Comparison of ENCODE assay signal across 10 cellular contexts in genomic region chr17:77234695-77235094, GRCh38.
DNase-seq lines count a peak whose midpoint lies in the region; ATAC-seq and TF ChIP-seq lines count a peak whose summit lies in the region.
"Had no signal": no experiment of that assay in that cellular context is flagged by ENCODE, and none has a peak within 500 bp of the region (broad histone marks: within the 10 kb centered on the region; RNA-seq: fewer than 3 reads in every experiment).

No MANE protein-coding gene starts in this region.

- no peaks in the 10 kb centered on the region for H3F3A ChIP-seq in GM23338 (replicated peaks; ENCODE audit: low read depth)

- H3K27ac ChIP-seq in GM23338 (ENCODE audit: low read depth) (no peak overlapping the region), heart right ventricle (peak overlapping the region in 9 of 10 donors; percentile 41 to 89 (median 74))

- WGBS in heart right ventricle, 2 donors = 93 to 94% methylated on average over 9 of the region's 9 CpGs

- H3K36me3 Mint-ChIP-seq in GM23338 (ENCODE audit: low read depth) = no peaks in the 10 kb centered on the region; the same call in 2 of the 3 replicates
- peaks cover 3% of the 10 kb centered on the region for H3K36me3 Mint-ChIP-seq in activated CD8-positive, alpha-beta T cell treated with anti-CD3 and anti-CD28 coated beads for 36 hours (ENCODE audit: low read depth)
- peaks cover 7 to 16% of the 10 kb centered on the region in 2 donors for H3K36me3 Mint-ChIP-seq in stimulated activated naive B cell treated with anti-CD40 and anti-IgM and Interleukin-4, amounts not matched to agents 10 μg/mL and 1 μg/mL and 100 μg/mL, for 72 hours

- H3K79me2 ChIP-seq in GM23338 (replicated peaks; ENCODE audit: insufficient read depth) = no peaks in the 10 kb centered on the region

- H3K27me3 Mint-ChIP-seq in GM23338 (ENCODE audit: insufficient read depth, low read depth, poor library complexity) = peaks cover 5% of the 10 kb centered on the region
- H3K27me3 Mint-ChIP-seq in activated CD8-positive, alpha-beta T cell treated with anti-CD3 and anti-CD28 coated beads for 36 hours = no peaks in the 10 kb centered on the region
- peaks cover 18 to 38% of the 10 kb centered on the region in 2 donors for H3K27me3 Mint-ChIP-seq in stimulated activated naive B cell treated with anti-CD40 and anti-IgM and Interleukin-4, amounts not matched to agents 10 μg/mL and 1 μg/mL and 100 μg/mL, for 72 hours

- no peaks in the 10 kb centered on the region for H4K20me1 ChIP-seq in GM23338 (replicated peaks; ENCODE audit: insufficient read depth)

- peak; percentile 51 for ATAC-seq in GM23338
- ATAC-seq in activated CD8-positive, alpha-beta T cell treated with anti-CD3 and anti-CD28 coated beads for 36 hours = no peak
- ATAC-seq in heart right ventricle = no peak
- ATAC-seq in stimulated activated naive B cell treated with anti-CD40 and anti-IgM and Interleukin-4, amounts not matched to agents 10 μg/mL and 1 μg/mL and 100 μg/mL, for 72 hours (replicated peaks) = no peak
- ATAC-seq in GM19455 (IDR thresholded peaks at IDR 0.05; ENCODE audit: unreplicated experiment) = no peak

- H3K9me3 ChIP-seq in heart right ventricle (peaks cover 0 to 9% (median 0%) of the 10 kb centered on the region in 11 donors), MG63 (peaks cover 12% of the 10 kb centered on the region)

- H3K4me1 Mint-ChIP-seq in GM23338 = peaks cover 17% of the 10 kb centered on the region
- H3K4me1 Mint-ChIP-seq in activated CD8-positive, alpha-beta T cell treated with anti-CD3 and anti-CD28 coated beads for 36 hours (ENCODE audit: low read depth) = peaks cover 16% of the 10 kb centered on the region
- H3K4me1 Mint-ChIP-seq in stimulated activated naive B cell treated with anti-CD40 and anti-IgM and Interleukin-4, amounts not matched to agents 10 μg/mL and 1 μg/mL and 100 μg/mL, for 72 hours = peaks cover 12 to 31% of the 10 kb centered on the region in 2 donors

- H3K4me2 ChIP-seq in GM23338 = no peak overlapping the region

- H3K9me3 Mint-ChIP-seq in GM23338 = no peaks in the 10 kb centered on the region; the same call in 2 of the 3 replicates
- H3K9me3 Mint-ChIP-seq in activated CD8-positive, alpha-beta T cell treated with anti-CD3 and anti-CD28 coated beads for 36 hours = no peaks in the 10 kb centered on the region
- H3K9me3 Mint-ChIP-seq in stimulated activated naive B cell treated with anti-CD40 and anti-IgM and Interleukin-4, amounts not matched to agents 10 μg/mL and 1 μg/mL and 100 μg/mL, for 72 hours = peaks cover 6 to 11% of the 10 kb centered on the region in 2 donors

- H3K36me3 ChIP-seq in GM23338 (ENCODE audit: insufficient read depth) (no peaks in the 10 kb centered on the region), heart right ventricle (no peaks in the 10 kb centered on the region), MG63 (no peaks in the 10 kb centered on the region)

- H3K4me3 ChIP-seq in GM23338 (no peak overlapping the region), heart right ventricle (no peak overlapping the region), MG63 (no peak overlapping the region)

- no peak overlapping the region; the same call in 1 of the 2 replicates for H3K27ac Mint-ChIP-seq in GM23338
- H3K27ac Mint-ChIP-seq in activated CD8-positive, alpha-beta T cell treated with anti-CD3 and anti-CD28 coated beads for 36 hours = peak overlapping the region; percentile 80
- no peak overlapping the region for H3K27ac Mint-ChIP-seq in stimulated activated naive B cell treated with anti-CD40 and anti-IgM and Interleukin-4, amounts not matched to agents 10 μg/mL and 1 μg/mL and 100 μg/mL, for 72 hours

- H3K27me3 ChIP-seq in GM23338 (ENCODE audit: insufficient read depth) (no peaks in the 10 kb centered on the region), heart right ventricle (no peaks in the 10 kb centered on the region), MG63 (no peaks in the 10 kb centered on the region)

- CTCF ChIA-PET in activated CD8-positive, alpha-beta T cell treated with anti-CD3 and anti-CD28 coated beads for 36 hours (lab: Charles Lee) = interaction anchor here (1.0 to 2.2 kb wide), 8 partner anchors 13 to 223 kb away, joined by 3 to 8 read pairs (median 3); no protein-coding TSS in a partner anchor

- TF ChIP-seq CTCF in GM23338 (conservative IDR thresholded peaks at IDR 0.05; ENCODE audit: low read depth in 2 of 2) (no peak), heart right ventricle (IDR thresholded peaks at IDR 0.05) (no peak)
- no peak for TF ChIP-seq CTCF in activated CD8-positive, alpha-beta T cell treated with anti-CD3 and anti-CD28 coated beads for 36 hours (IDR thresholded peaks at IDR 0.05)

- POLR2A ChIA-PET in activated CD8-positive, alpha-beta T cell treated with anti-CD3 and anti-CD28 coated beads for 36 hours (lab: Charles Lee) = no interaction called here

- 0 out of 2 replicates have a peak overlapping the region, but pooled peaks have one; percentile 32 for H2AFZ ChIP-seq in GM23338

- no peak for DNase-seq in GM23338 (ENCODE audit: low spot score)
- DNase-seq in activated CD8-positive, alpha-beta T cell treated with anti-CD3 and anti-CD28 coated beads for 36 hours = no peak
- DNase-seq in heart right ventricle = no peak
- no peak for DNase-seq in stimulated activated naive B cell treated with anti-CD40 and anti-IgM and Interleukin-4, amounts not matched to agents 10 μg/mL and 1 μg/mL and 100 μg/mL, for 72 hours
- DNase-seq in MG63 = no peak
- DNase-seq in cerebellum (ENCODE audit: low spot score) = no peak
- DNase-seq in foreskin melanocyte = no peak
- DNase-seq: activated T-cell treated with anti-CD3 and anti-CD28 coated beads for 4 hours, DMS53 had no signal

- no peak overlapping the region for H3K4me3 Mint-ChIP-seq in GM23338
- peak overlapping the region; percentile 66 for H3K4me3 Mint-ChIP-seq in activated CD8-positive, alpha-beta T cell treated with anti-CD3 and anti-CD28 coated beads for 36 hours
- H3K4me3 Mint-ChIP-seq in stimulated activated naive B cell treated with anti-CD40 and anti-IgM and Interleukin-4, amounts not matched to agents 10 μg/mL and 1 μg/mL and 100 μg/mL, for 72 hours = peak overlapping the region; percentile 75 to 85

- intact Hi-C loops in activated CD8-positive, alpha-beta T cell treated with anti-CD3 and anti-CD28 coated beads for 36 hours (cut with micrococcal nuclease) = no loop called here
- intact Hi-C loops in heart right ventricle (cut with DNase I) = no loop called here

- 0 out of 2 replicates have a peak, but pooled peaks cover 8% of the 10 kb centered on the region for H3K4me1 ChIP-seq in GM23338 (ENCODE audit: insufficient read depth)
- H3K4me1 ChIP-seq in heart right ventricle = peaks cover 0 to 38% (median 22%) of the 10 kb centered on the region in 9 donors

- H3K9me2 ChIP-seq in GM23338 (ENCODE audit: insufficient read depth) = no peaks in the 10 kb centered on the region

TF ChIP-seq in GM23338, 12 proteins besides CTCF, POLR2A, EP300 and RAD21:
- TF ChIP-seq JUNB (IDR thresholded peaks at IDR 0.05; ENCODE audit: unreplicated experiment) (no peak), ZNF114 (CRISPR knock-in tag; IDR thresholded peaks at IDR 0.05) (no peak), EZH2 (IDR thresholded peaks at IDR 0.05; ENCODE audit: low read depth, unreplicated experiment) (no peak), EZH2phosphoT487 (IDR thresholded peaks at IDR 0.05; ENCODE audit: unreplicated experiment) (no peak), POLR2AphosphoS5 (IDR thresholded peaks at IDR 0.05; ENCODE audit: low read depth) (no peak), REST (IDR thresholded peaks at IDR 0.05; ENCODE audit: unreplicated experiment) (no peak), NANOG (IDR thresholded peaks at IDR 0.05; ENCODE audit: borderline replicate concordance) (no peak), ETS1 (IDR thresholded peaks at IDR 0.05) (no peak), STAT1 (IDR thresholded peaks at IDR 0.05; ENCODE audit: unreplicated experiment) (no peak), ZNF331 (CRISPR knock-in tag; IDR thresholded peaks at IDR 0.05; ENCODE audit: low read depth) (no peak)
